In genomic region chr2:128260239-128261138, GRCh38 we compare ENCODE assay signal across 8 cellular contexts. TPM values are rescaled to one million over a fixed set of nuclear protein-coding genes. Genes with fewer than 3 reads are reported as not detected.
A peak's percentile ranks its signal among the peaks of the same experiment; 100 is the strongest.
DNase-seq lines count a peak whose midpoint lies in the region; ATAC-seq and TF ChIP-seq lines count a peak whose summit lies in the region.

No MANE protein-coding gene starts in this region.

- no peaks in the 10 kb centered on the region for H4K20me1 ChIP-seq in osteoblast (ENCODE audit: insufficient read depth, low read length)

- peak; percentile 86 for ATAC-seq in gastroesophageal sphincter
- no peak for ATAC-seq in GM21390 (IDR thresholded peaks at IDR 0.05; ENCODE audit: unreplicated experiment)

- H3K79me2 ChIP-seq in osteoblast (ENCODE audit: insufficient read depth, low read length), result no peaks in the 10 kb centered on the region

- H3K4me1 Mint-ChIP-seq in activated CD4-positive, alpha-beta memory T cell treated with anti-CD3 and anti-CD28 coated beads, Interleukin-2, amount 10 ng/mL, durations not matched to agents 7 days and 5 days, result no peaks in the 10 kb centered on the region

- H3K36me3 ChIP-seq in gastroesophageal sphincter, result no peaks in the 10 kb centered on the region
- H3K36me3 ChIP-seq in osteoblast (ENCODE audit: insufficient read depth, low read length), result no peaks in the 10 kb centered on the region
- no peaks in the 10 kb centered on the region for H3K36me3 ChIP-seq in Peyer's patch

- no peak overlapping the region for H3K4me3 Mint-ChIP-seq in activated CD4-positive, alpha-beta memory T cell treated with anti-CD3 and anti-CD28 coated beads, Interleukin-2, amount 10 ng/mL, durations not matched to agents 7 days and 5 days

- WGBS in gastroesophageal sphincter (ENCODE audit: low coverage in 1 of 2), 2 donors, result 90 to 94% methylated on average over 2 of the region's 24 CpGs

- TF ChIP-seq EP300 in gastroesophageal sphincter (IDR thresholded peaks at IDR 0.05), result no peak

- peak; percentile 24 for DNase-seq in D341Med (ENCODE audit: low spot score)
- DNase-seq in T1000 (lab: John Stamatoyannopoulos, UW), result peak; percentile 47
- peak; percentile 95 for DNase-seq in osteoblast (ENCODE audit: insufficient read length, low spot score, missing footprints)
- no peak for DNase-seq in activated CD4-positive, alpha-beta memory T cell treated with anti-CD3 and anti-CD28 coated beads, Interleukin-2, amount 10 ng/mL, durations not matched to agents 7 days and 5 days
- DNase-seq in LoVo (ENCODE audit: low spot score), result no peak
- DNase-seq in Peyer's patch, result no peak

- H3K9me3 ChIP-seq in gastroesophageal sphincter (peaks cover 0 to 7% (median 0%) of the 10 kb centered on the region in 3 donors), osteoblast (ENCODE audit: low read depth, low read length) (no peaks in the 10 kb centered on the region), Peyer's patch (no peaks in the 10 kb centered on the region)

- H3K4me2 ChIP-seq in osteoblast (ENCODE audit: insufficient read depth, low read length), result peak overlapping the region; percentile 69

- TF ChIP-seq POLR2A in gastroesophageal sphincter (IDR thresholded peaks at IDR 0.05), result no peak
- no peak for TF ChIP-seq POLR2A in Peyer's patch (IDR thresholded peaks at IDR 0.05)

- H3K4me1 ChIP-seq in gastroesophageal sphincter (no peaks in the 10 kb centered on the region), osteoblast (ENCODE audit: insufficient read depth, low read length) (peaks cover 9% of the 10 kb centered on the region), Peyer's patch (peaks cover 0 to 12% (median 0%) of the 10 kb centered on the region in 4 donors)

- H3K4me3 ChIP-seq in gastroesophageal sphincter, result no peak overlapping the region
- peak overlapping the region; percentile 51 for H3K4me3 ChIP-seq in osteoblast (ENCODE audit: insufficient read depth, low read length)
- H3K4me3 ChIP-seq in Peyer's patch, result no peak overlapping the region

- POLR2A ChIA-PET in activated CD4-positive, alpha-beta memory T cell treated with anti-CD3 and anti-CD28 coated beads, Interleukin-2, amount 10 ng/mL, durations not matched to agents 7 days and 5 days (lab: Charles Lee), result no interaction called here

- no peaks in the 10 kb centered on the region for H3K36me3 Mint-ChIP-seq in activated CD4-positive, alpha-beta memory T cell treated with anti-CD3 and anti-CD28 coated beads, Interleukin-2, amount 10 ng/mL, durations not matched to agents 7 days and 5 days (ENCODE audit: low read depth)

- no peak overlapping the region for H3K27ac Mint-ChIP-seq in activated CD4-positive, alpha-beta memory T cell treated with anti-CD3 and anti-CD28 coated beads, Interleukin-2, amount 10 ng/mL, durations not matched to agents 7 days and 5 days

- H3K27me3 Mint-ChIP-seq in activated CD4-positive, alpha-beta memory T cell treated with anti-CD3 and anti-CD28 coated beads, Interleukin-2, amount 10 ng/mL, durations not matched to agents 7 days and 5 days, result peaks cover 18% of the 10 kb centered on the region

- H3K27me3 ChIP-seq in gastroesophageal sphincter (no peaks in the 10 kb centered on the region), osteoblast (ENCODE audit: insufficient read depth, low read length) (peaks cover 2% of the 10 kb centered on the region), Peyer's patch (no peaks in the 10 kb centered on the region)

- H3K9me3 Mint-ChIP-seq in activated CD4-positive, alpha-beta memory T cell treated with anti-CD3 and anti-CD28 coated beads, Interleukin-2, amount 10 ng/mL, durations not matched to agents 7 days and 5 days, result no peaks in the 10 kb centered on the region

- H2AFZ ChIP-seq in osteoblast (ENCODE audit: low read length), result peak overlapping the region; percentile 93

- no peak for TF ChIP-seq CTCF in gastroesophageal sphincter (IDR thresholded peaks at IDR 0.05)
- TF ChIP-seq CTCF in osteoblast (IDR thresholded peaks at IDR 0.05; ENCODE audit: extremely low read depth, low read depth, low read length), result peak; percentile 12
- no peak for TF ChIP-seq CTCF in Peyer's patch (IDR thresholded peaks at IDR 0.05)

- H3K27ac ChIP-seq in gastroesophageal sphincter, result peak overlapping the region in 2 of 4 donors; percentile 11 to 27
- H3K27ac ChIP-seq in osteoblast (ENCODE audit: low read depth, low read length), result peak overlapping the region; percentile 77
- H3K27ac ChIP-seq in Peyer's patch, result no peak overlapping the region

- CTCF ChIA-PET in activated CD4-positive, alpha-beta memory T cell treated with anti-CD3 and anti-CD28 coated beads, Interleukin-2, amount 10 ng/mL, durations not matched to agents 7 days and 5 days (lab: Charles Lee), result no interaction called here

RNA-seq across cellular contexts. Expression of gene HS6ST1, which starts 58.2 kb away (rescaled TPM):
- total RNA-seq in gastroesophageal sphincter, result 10 to 100 TPM; 20.5 to 43.6 (median 32.1) TPM
- total RNA-seq in osteoblast, result 16.5 and 18.8 TPM in 2 replicates
- 1 to 10 TPM; 6.2 to 6.8 TPM for total RNA-seq in activated CD4-positive, alpha-beta memory T cell treated with anti-CD3 and anti-CD28 coated beads, Interleukin-2, amount 10 ng/mL, durations not matched to agents 7 days and 5 days
- total RNA-seq in Peyer's patch, result 10 to 100 TPM; 16.5 to 52.0 (median 40.2) TPM

Comparison
In these comparisons a context has a peak if more than half of its experiments do, and no peak if none do; other contexts are left out.
1. DNase-seq: peak in D341Med (single experiment), T1000 (single experiment) and osteoblast (single experiment); none in activated CD4-positive, alpha-beta memory T cell treated with anti-CD3 and anti-CD28 coated beads, Interleukin-2, amount 10 ng/mL, durations not matched to agents 7 days and 5 days (single experiment), LoVo (single experiment) and Peyer's patch (0 of 3).